28 cellular contexts compared by ENCODE assay signal in genomic region chr3:64867204-64867603, GRCh38.
"Had no signal": no experiment of that assay in that cellular context is flagged by ENCODE, and none has a peak within 500 bp of the region (broad histone marks: within the 10 kb centered on the region; RNA-seq: fewer than 3 reads in every experiment).

No MANE protein-coding gene starts in this region.

- H3K36me3 ChIP-seq: ascending aorta, Peyer's patch had no signal

- FAIRE-seq: bronchial epithelial cell, K562 had no signal

- H3K4me1 ChIP-seq: ascending aorta, Peyer's patch had no signal

- H3K36me3 Mint-ChIP-seq: activated CD4-positive, alpha-beta memory T cell treated with anti-CD3 and anti-CD28 coated beads for 36 hours; activated naive CD4-positive, alpha-beta T cell treated with anti-CD3 and anti-CD28 coated beads, Interleukin-2, amount 50 U/mL, for 72 hours had no signal

- H3K27ac Mint-ChIP-seq: activated B cell treated with CpG ODN at 0.5 μM for 24 hours; activated CD4-positive, alpha-beta memory T cell treated with anti-CD3 and anti-CD28 coated beads for 36 hours; activated CD4-positive, alpha-beta T cell treated with anti-CD3 and anti-CD28 coated beads, Interleukin-2, amount 10 ng/mL, durations not matched to agents 24 days and 14 days; activated naive CD4-positive, alpha-beta T cell treated with anti-CD3 and anti-CD28 coated beads, Interleukin-2, amount 50 U/mL, for 72 hours; activated naive CD8-positive, alpha-beta T cell treated with anti-CD3 and anti-CD28 coated beads, Interleukin-2, amount 50 U/mL, for 24 hours; T-helper 17 cell had no signal

- H3K4me3 ChIP-seq: ascending aorta, body of pancreas, K562, Peyer's patch had no signal

- H3K4me3 Mint-ChIP-seq: activated B cell treated with CpG ODN at 0.5 μM for 24 hours; activated CD4-positive, alpha-beta memory T cell treated with anti-CD3 and anti-CD28 coated beads for 36 hours; activated CD4-positive, alpha-beta T cell treated with anti-CD3 and anti-CD28 coated beads, Interleukin-2, amount 10 ng/mL, durations not matched to agents 24 days and 14 days; activated naive CD8-positive, alpha-beta T cell treated with anti-CD3 and anti-CD28 coated beads, Interleukin-2, amount 50 U/mL, for 24 hours; activated T-cell treated with anti-CD3 and anti-CD28 coated beads, Interleukin-2, amount 50 U/mL, for 4 hours; T-helper 17 cell had no signal

- DNase-seq: activated B cell treated with CpG ODN at 0.5 μM for 24 hours; activated CD4-positive, alpha-beta memory T cell treated with anti-CD3 and anti-CD28 coated beads for 36 hours; activated CD4-positive, alpha-beta T cell treated with anti-CD3 and anti-CD28 coated beads for 1 hour; activated CD4-positive, alpha-beta T cell treated with anti-CD3 and anti-CD28 coated beads, Interleukin-2, amount 10 ng/mL, durations not matched to agents 24 days and 14 days; activated CD8-positive, alpha-beta memory T cell treated with anti-CD3 and anti-CD28 coated beads for 24 hours; activated effector memory CD4-positive, alpha-beta T cell treated with anti-CD3 and anti-CD28 coated beads, Interleukin-2, amount 50 U/mL, for 16 hours; activated naive CD4-positive, alpha-beta T cell treated with Interleukin-2 at 50 U/mL for 16 hours; activated naive CD8-positive, alpha-beta T cell treated with anti-CD3 and anti-CD28 coated beads, Interleukin-2, amount 50 U/mL, for 24 hours; activated T-cell treated with anti-CD3 and anti-CD28 coated beads, Interleukin-2, amount 50 U/mL, for 4 hours; amniotic stem cell; body of pancreas; Karpas-422; MM.1S; NCI-H1105; NCI-H1436 treated with DMSO at 0.1 percent for 48 hours; NCI-H187; NCI-H2081; NCI-H446; NCI-H524; Peyer's patch; SHP77 treated with DMSO at 0.1 percent for 48 hours; T-helper 17 cell; T-helper 9 cell had no signal

- H3K27ac ChIP-seq: ascending aorta, body of pancreas, Peyer's patch, RWPE1 had no signal

- H3K9me3 ChIP-seq: ascending aorta, body of pancreas, Peyer's patch had no signal

- H3K4me1 Mint-ChIP-seq: activated B cell treated with CpG ODN at 0.5 μM for 24 hours; activated CD4-positive, alpha-beta T cell treated with anti-CD3 and anti-CD28 coated beads, Interleukin-2, amount 10 ng/mL, durations not matched to agents 24 days and 14 days; activated naive CD8-positive, alpha-beta T cell treated with anti-CD3 and anti-CD28 coated beads, Interleukin-2, amount 50 U/mL, for 24 hours; T-helper 17 cell had no signal

- H3K27me3 Mint-ChIP-seq: activated B cell treated with CpG ODN at 0.5 μM for 24 hours; activated CD4-positive, alpha-beta memory T cell treated with anti-CD3 and anti-CD28 coated beads for 36 hours; activated CD4-positive, alpha-beta T cell treated with anti-CD3 and anti-CD28 coated beads, Interleukin-2, amount 10 ng/mL, durations not matched to agents 24 days and 14 days; activated naive CD8-positive, alpha-beta T cell treated with anti-CD3 and anti-CD28 coated beads, Interleukin-2, amount 50 U/mL, for 24 hours; T-helper 17 cell had no signal

- H3K27me3 ChIP-seq: ascending aorta, body of pancreas, Peyer's patch had no signal
